In genomic region chr16:65704866-65705265, GRCh38 we compare ENCODE assay signal across 10 cellular contexts.
DNase-seq lines count a peak whose midpoint lies in the region; ATAC-seq, FAIRE-seq and TF ChIP-seq lines count a peak whose summit lies in the region.
"Had no signal": no experiment of that assay in that cellular context is flagged by ENCODE, and none has a peak within 500 bp of the region (broad histone marks: within the 10 kb centered on the region; RNA-seq: fewer than 3 reads in every experiment).

No MANE protein-coding gene starts in this region.

- H3K4ac ChIP-seq in IMR-90 (ENCODE audit: low read depth, low read length): no peak overlapping the region

- H3K36me3 ChIP-seq in IMR-90 (ENCODE audit: control insufficient read depth, insufficient read depth, low read length) (no peaks in the 10 kb centered on the region), HepG2 (replicated peaks in 1 of 2; ENCODE audit: control insufficient read depth in 1 of 2, insufficient read depth in 2 of 2, low read length in 2 of 2) (no peaks in the 10 kb centered on the region)

- BruUV-seq in IMR-90 (replicated peaks; lab: Mats Ljungman, UMichigan): no TSS peak
- no TSS peak for BruUV-seq in HepG2 (replicated peaks; lab: Mats Ljungman, UMichigan)

- peaks cover 7% of the 10 kb centered on the region; the same call in 1 of the 2 replicates for H3K4me1 ChIP-seq in IMR-90 (ENCODE audit: control insufficient read depth, insufficient read depth, low read length)
- H3K4me1 ChIP-seq in HepG2 (ENCODE audit: insufficient read depth, low read length): no peaks in the 10 kb centered on the region

- CTCF ChIA-PET in IMR-90 (lab: Yijun Ruan, JAX): no interaction called here
- CTCF ChIA-PET in HepG2 (lab: Yijun Ruan, JAX; ENCODE audit: low intra/inter-chr PET ratio, low total read pairs): interaction anchor here (0.7 kb wide), 1 partner anchor 566 kb away, joined by 3 read pairs; no protein-coding TSS in a partner anchor

- no peak overlapping the region for H2BK5ac ChIP-seq in IMR-90 (ENCODE audit: low read depth, low read length, poor library complexity, severe bottlenecking)

- H2AFZ ChIP-seq in IMR-90 (replicated peaks; ENCODE audit: low read length, poor library complexity) (no peak overlapping the region), HepG2 (ENCODE audit: low read length) (no peak overlapping the region)

- in situ Hi-C loops in IMR-90 (cut with MboI; ENCODE audit: low sequenced_read_pairs): no loop called here
- in situ Hi-C loops in astrocyte of the spinal cord (cut with HindIII; ENCODE audit: low sequenced_read_pairs): no loop called here
- in situ Hi-C loops in HepG2 (cut with HindIII; ENCODE audit: extremely low pct_ligation_motif_present, low pct_unique_long_range_greater_than_20kb): loop anchor here (10.0 kb wide), 1 partner anchor 560 kb away; no protein-coding TSS in a partner anchor

- no peak overlapping the region for H2BK120ac ChIP-seq in IMR-90 (ENCODE audit: low read depth, low read length)

- no peak overlapping the region for H4K91ac ChIP-seq in IMR-90 (ENCODE audit: insufficient read depth, low read depth, low read length)

- H3K9me1 ChIP-seq in IMR-90 (ENCODE audit: insufficient read depth, low read length): no peaks in the 10 kb centered on the region

- H3K27ac ChIP-seq in IMR-90 (ENCODE audit: insufficient read depth, low read length): no peak overlapping the region
- H3K27ac ChIP-seq in HepG2 (ENCODE audit: extremely low read length, insufficient read depth, low read length): no peak overlapping the region

- H2BK20ac ChIP-seq in IMR-90 (ENCODE audit: low read depth, low read length): no peak overlapping the region

- intact Hi-C loops in IMR-90 (cut with micrococcal nuclease): loop anchor here (5.0 kb wide), 1 partner anchor 583 kb away; the partner anchor contains the start of gene CDH11
- intact Hi-C loops in HepG2 (cut with micrococcal nuclease; ENCODE audit: unreplicated experiment): no loop called here

- DNase-seq in D721Med (ENCODE audit: insufficient read length, low spot score) (no peak), IMR-90 (no peak), astrocyte of the spinal cord (ENCODE audit: low read depth, low spot score) (no peak), HepG2 (ENCODE audit: low spot score) (no peak), NCI-H2196 treated with DMSO at 0.1 percent for 48 hours (lab: John Stamatoyannopoulos, UW; ENCODE audit: unreplicated experiment) (no peak), NCI-H2171 treated with DMSO at 0.1 percent for 48 hours (lab: John Stamatoyannopoulos, UW) (no peak)
- no peak for DNase-seq in effector CD4-positive, alpha-beta T cell
- DNase-seq: activated CD8-positive, alpha-beta memory T cell treated with anti-CD3 and anti-CD28 coated beads, Interleukin-2, amount 10 ng/mL, durations not matched to agents 7 days and 5 days; activated naive CD8-positive, alpha-beta T cell treated with anti-CD3 and anti-CD28 coated beads, Interleukin-2, amount 50 U/mL, for 24 hours; NCI-H2081 had no signal

- no peak overlapping the region for H3K14ac ChIP-seq in IMR-90 (replicated peaks; ENCODE audit: low read depth, low read length)

- H3K9ac ChIP-seq in IMR-90 (ENCODE audit: low read depth, low read length) (no peak overlapping the region), HepG2 (ENCODE audit: insufficient read depth, low read depth, low read length) (no peak overlapping the region)

- no peak overlapping the region for H2AK5ac ChIP-seq in IMR-90 (ENCODE audit: low read depth, low read length)

- H3K56ac ChIP-seq in IMR-90 (ENCODE audit: extremely low read depth, insufficient read depth, low read length): no peak overlapping the region

- H3K79me1 ChIP-seq in IMR-90 (ENCODE audit: low read depth in 1 of 2, low read length in 2 of 2): no peaks in the 10 kb centered on the region

- no peaks in the 10 kb centered on the region for H3K79me2 ChIP-seq in HepG2 (ENCODE audit: insufficient read depth, low read length)

- TF ChIP-seq CTCF in D721Med (IDR thresholded peaks at IDR 0.05; ENCODE audit: insufficient read depth, missing control alignments) (peak; percentile 9), IMR-90 (conservative IDR thresholded peaks at IDR 0.05; ENCODE audit: low read depth, low read length) (no peak; the same call in 1 of the 2 replicates), astrocyte of the spinal cord (IDR thresholded peaks at IDR 0.05; ENCODE audit: low read depth, low read length) (peak; percentile 31), HepG2 (CRISPR knock-in tag; IDR thresholded peaks at IDR 0.05) (peak; percentile 33; the same call in 1 of the 2 replicates)

- TF ChIP-seq POLR2A in IMR-90 (IDR thresholded peaks at IDR 0.05; ENCODE audit: low read depth, low read length) (no peak), HepG2 (IDR thresholded peaks at IDR 0.05; ENCODE audit: insufficient read depth in 1 of 2, low read depth in 2 of 2, low read length in 2 of 2) (no peak)

- no peak overlapping the region for H2BK15ac ChIP-seq in IMR-90 (ENCODE audit: low read depth, low read length)

- H3K27me3 ChIP-seq in IMR-90 (ENCODE audit: control insufficient read depth, insufficient read depth, low read length) (peaks cover 5% of the 10 kb centered on the region; the same call in 1 of the 2 replicates), HepG2 (ENCODE audit: control insufficient read depth in 1 of 2, insufficient read depth in 2 of 2, low read length in 2 of 2) (no peaks in the 10 kb centered on the region)

- H4K20me1 ChIP-seq in IMR-90 (ENCODE audit: insufficient read depth, low read length): no peaks in the 10 kb centered on the region
- no peaks in the 10 kb centered on the region for H4K20me1 ChIP-seq in HepG2 (ENCODE audit: insufficient read depth, low read length)

- dilution Hi-C loops in IMR-90 (cut with HindIII; ENCODE audit: low sequenced_read_pairs, unreplicated experiment): no loop called here

- TF ChIP-seq EP300 in HepG2 (IDR thresholded peaks at IDR 0.05; ENCODE audit: low read depth in 2 of 2, low read length in 2 of 2) (no peak), HepG2 (CRISPR knock-in tag; IDR thresholded peaks at IDR 0.05; ENCODE audit: borderline replicate concordance) (no peak)

- no peak for FAIRE-seq in D721Med (lab: Jason Lieb, UNC)
- FAIRE-seq in HepG2 (lab: Jason Lieb, UNC): no peak

- no peak overlapping the region for H4K8ac ChIP-seq in IMR-90 (ENCODE audit: low read depth in 2 of 2, low read length in 2 of 2)

- H3K18ac ChIP-seq in IMR-90 (ENCODE audit: low read depth, low read length): no peak overlapping the region

- TF ChIP-seq RAD21 in IMR-90 (IDR thresholded peaks at IDR 0.05; ENCODE audit: low read length) (peak; percentile 38; the same call in 1 of the 2 replicates), HepG2 (CRISPR knock-in tag; IDR thresholded peaks at IDR 0.05) (no peak)

- no peak overlapping the region for H4K5ac ChIP-seq in IMR-90 (ENCODE audit: low read depth, low read length)

- H2AK9ac ChIP-seq in IMR-90 (replicated peaks; ENCODE audit: low read depth, low read length, poor library complexity): no peak overlapping the region

- POLR2A ChIA-PET in IMR-90 (lab: Charles Lee; ENCODE audit: unreplicated experiment) (no interaction called here), HepG2 (lab: Yijun Ruan, JAX) (no interaction called here)

- H3K4me3 ChIP-seq in IMR-90 (ENCODE audit: insufficient read depth, low read depth, low read length) (no peak overlapping the region), astrocyte of the spinal cord (ENCODE audit: low read depth, low read length) (no peak overlapping the region), HepG2 (replicated peaks in 1 of 3; ENCODE audit: insufficient read depth in 1 of 3, low read depth in 2 of 3, low read length in 3 of 3) (no peak overlapping the region)

- H3K23ac ChIP-seq in IMR-90 (ENCODE audit: low read depth, low read length): no peak overlapping the region

- H3K4me2 ChIP-seq in IMR-90 (ENCODE audit: low read depth, low read length): no peak overlapping the region
- no peak overlapping the region for H3K4me2 ChIP-seq in HepG2 (ENCODE audit: low read depth, low read length)

- ATAC-seq in IMR-90 (ENCODE audit: low read depth): no peak
- peak; percentile 35; the same call in 1 of the 3 replicates for ATAC-seq in HepG2
- ATAC-seq: activated CD8-positive, alpha-beta memory T cell treated with anti-CD3 and anti-CD28 coated beads, Interleukin-2, amount 10 ng/mL, durations not matched to agents 7 days and 5 days; activated naive CD8-positive, alpha-beta T cell treated with anti-CD3 and anti-CD28 coated beads, Interleukin-2, amount 50 U/mL, for 24 hours had no signal

- H3K9me3 ChIP-seq in IMR-90 (ENCODE audit: control insufficient read depth, insufficient read depth, low read length): no peaks in the 10 kb centered on the region
- no peaks in the 10 kb centered on the region for H3K9me3 ChIP-seq in HepG2 (ENCODE audit: low read length)

TF ChIP-seq in IMR-90, 13 proteins besides CTCF, POLR2A, EP300 and RAD21:
- TF ChIP-seq SMC3 (IDR thresholded peaks at IDR 0.05; ENCODE audit: low read depth, low read length): peak; percentile 28; the same call in 1 of the 2 replicates
- no peak for TF ChIP-seq MXI1 (IDR thresholded peaks at IDR 0.05; ENCODE audit: borderline replicate concordance, low read depth, low read length)
- TF ChIP-seq RCOR1 (IDR thresholded peaks at IDR 0.05; ENCODE audit: insufficient replicate concordance, low read length): no peak
- TF ChIP-seq RFX5 (IDR thresholded peaks at IDR 0.05; ENCODE audit: low read depth, low read length): no peak

TF ChIP-seq in HepG2, 621 proteins besides CTCF, POLR2A, EP300 and RAD21:
- TF ChIP-seq SOX5 (CRISPR knock-in tag; IDR thresholded peaks at IDR 0.05; ENCODE audit: borderline replicate concordance) (no peak), HHEX (CRISPR knock-in tag; IDR thresholded peaks at IDR 0.05) (no peak), STAG1 (CRISPR knock-in tag; IDR thresholded peaks at IDR 0.05) (peak; percentile 37)
- TF ChIP-seq, protein P1, sequence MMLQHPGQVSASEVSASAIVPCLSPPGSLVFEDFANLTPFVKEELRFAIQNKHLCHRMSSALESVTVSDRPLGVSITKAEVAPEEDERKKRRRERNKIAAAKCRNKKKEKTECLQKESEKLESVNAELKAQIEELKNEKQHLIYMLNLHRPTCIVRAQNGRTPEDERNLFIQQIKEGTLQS (CRISPR knock-in tag; IDR thresholded peaks at IDR 0.05): no peak
